ENCODE assay signal across 16 cellular contexts in the genomic region with DNA sequence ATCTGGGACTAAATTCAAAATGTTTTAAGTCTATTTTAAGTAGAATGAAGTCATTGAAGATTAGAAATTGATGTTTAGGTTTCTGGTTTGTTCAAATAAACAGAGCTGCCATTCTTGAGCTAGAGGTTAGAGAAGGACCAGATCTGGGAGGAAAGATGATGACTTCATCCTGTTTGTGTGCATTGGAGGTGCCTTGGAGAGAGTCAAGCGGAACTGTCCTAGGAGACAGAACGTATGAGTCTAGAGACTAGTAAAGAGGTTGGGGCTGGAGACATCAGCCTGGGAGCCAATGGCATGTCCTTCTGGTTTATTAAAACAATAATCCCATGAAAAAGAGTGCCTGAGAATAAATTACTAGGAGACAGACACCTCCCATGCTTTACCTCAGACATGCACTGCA.
DNase-seq lines count a peak whose midpoint lies in the region; ATAC-seq and TF ChIP-seq lines count a peak whose summit lies in the region.
"Had no signal": no experiment of that assay in that cellular context is flagged by ENCODE, and none has a peak within 500 bp of the region (broad histone marks: within the 10 kb centered on the region; RNA-seq: fewer than 3 reads in every experiment).

No MANE protein-coding gene starts in this region.

- TF ChIP-seq RAD21 in IMR-90 (IDR thresholded peaks at IDR 0.05; ENCODE audit: low read length): no peak

- H3K14ac ChIP-seq in IMR-90 (replicated peaks; ENCODE audit: low read depth, low read length) (no peak overlapping the region), trophoblast cell (ENCODE audit: low read length) (no peak overlapping the region)

- no peak overlapping the region for H4K12ac ChIP-seq in trophoblast cell (ENCODE audit: low read depth, low read length)

- DNase-seq in Caki2 (ENCODE audit: low read depth) (peak; percentile 5), IMR-90 (peak; percentile 39), kidney glomerular epithelial cell (lab: John Stamatoyannopoulos, UW) (peak; percentile 62), trophoblast cell (no peak), foreskin melanocyte (no peak), NCI-H774 (lab: John Stamatoyannopoulos, UW) (no peak)
- DNase-seq in stimulated activated naive B cell treated with anti-CD40 and anti-IgM and Interleukin-4, amounts not matched to agents 10 μg/mL and 1 μg/mL and 100 μg/mL, for 72 hours: no peak
- DNase-seq: C1 segment of cervical spinal cord; Caco-2; CD4-positive, CD25-positive, alpha-beta regulatory T cell; CD8-positive, alpha-beta T cell; DMS 273 treated with DMSO at 0.1 percent for 48 hours; DND-41; GM23248; H7; HCEC 1CT had no signal

- H2BK120ac ChIP-seq in IMR-90 (ENCODE audit: low read depth, low read length) (no peak overlapping the region), trophoblast cell (ENCODE audit: insufficient read depth, low read length, poor library complexity) (no peak overlapping the region)

- H3K9ac ChIP-seq in IMR-90 (ENCODE audit: low read depth, low read length) (no peak overlapping the region), trophoblast cell (ENCODE audit: low read length) (no peak overlapping the region)
- H3K9ac ChIP-seq: GM23248 had no signal

- no peak overlapping the region for H4K8ac ChIP-seq in IMR-90 (ENCODE audit: low read depth in 2 of 2, low read length in 2 of 2)
- peak overlapping the region; percentile 4 for H4K8ac ChIP-seq in trophoblast cell (ENCODE audit: low read depth, low read length)

- no peak overlapping the region for H3K23ac ChIP-seq in IMR-90 (ENCODE audit: low read depth, low read length)
- no peak overlapping the region for H3K23ac ChIP-seq in trophoblast cell (ENCODE audit: low read length)

- H3K56ac ChIP-seq in IMR-90 (ENCODE audit: extremely low read depth, insufficient read depth, low read length): no peak overlapping the region

- POLR2A ChIA-PET in IMR-90 (lab: Charles Lee; ENCODE audit: unreplicated experiment): no interaction called here

- no peak overlapping the region for H2BK12ac ChIP-seq in trophoblast cell (ENCODE audit: low read length)

- no TSS peak for BruUV-seq in IMR-90 (replicated peaks; lab: Mats Ljungman, UMichigan)

- peaks cover 0 to 1% of the 10 kb centered on the region in 2 donors for H3K9me3 Mint-ChIP-seq in stimulated activated naive B cell treated with anti-CD40 and anti-IgM and Interleukin-4, amounts not matched to agents 10 μg/mL and 1 μg/mL and 100 μg/mL, for 72 hours
- H3K9me3 Mint-ChIP-seq: CD8-positive, alpha-beta T cell had no signal

- H4K20me1 ChIP-seq in IMR-90 (ENCODE audit: insufficient read depth, low read length): no peaks in the 10 kb centered on the region

- in situ Hi-C loops in Caki2 (cut with HindIII; ENCODE audit: low pct_unique_long_range_greater_than_20kb, low sequenced_read_pairs) (no loop called here), IMR-90 (cut with MboI; ENCODE audit: low sequenced_read_pairs) (no loop called here)

- H3K36me3 ChIP-seq in IMR-90 (ENCODE audit: control insufficient read depth, insufficient read depth, low read length) (no peaks in the 10 kb centered on the region), trophoblast cell (ENCODE audit: control insufficient read depth in 1 of 2, insufficient read depth in 2 of 2, low read length in 2 of 2) (no peaks in the 10 kb centered on the region)

- TF ChIP-seq CTCF in IMR-90 (conservative IDR thresholded peaks at IDR 0.05; ENCODE audit: low read depth, low read length): no peak

- no peaks in the 10 kb centered on the region for H3K9me1 ChIP-seq in IMR-90 (ENCODE audit: insufficient read depth, low read length)

- no peak overlapping the region for H3K4ac ChIP-seq in IMR-90 (ENCODE audit: low read depth, low read length)
- H3K4ac ChIP-seq in trophoblast cell (ENCODE audit: low read depth, low read length): no peak overlapping the region

- CTCF ChIA-PET in IMR-90 (lab: Yijun Ruan, JAX): no interaction called here

- H2AFZ ChIP-seq in IMR-90 (replicated peaks; ENCODE audit: low read length, poor library complexity): no peak overlapping the region
- no peak overlapping the region for H2AFZ ChIP-seq in trophoblast cell (ENCODE audit: insufficient read depth, low read length, poor library complexity)
- H2AFZ ChIP-seq: GM23248 had no signal

- no peak for TF ChIP-seq POLR2A in IMR-90 (IDR thresholded peaks at IDR 0.05; ENCODE audit: low read depth, low read length)

- no peak overlapping the region for H3K27ac Mint-ChIP-seq in stimulated activated naive B cell treated with anti-CD40 and anti-IgM and Interleukin-4, amounts not matched to agents 10 μg/mL and 1 μg/mL and 100 μg/mL, for 72 hours
- H3K27ac Mint-ChIP-seq: CD4-positive, CD25-positive, alpha-beta regulatory T cell; CD8-positive, alpha-beta T cell had no signal

- no peak overlapping the region for H2BK15ac ChIP-seq in IMR-90 (ENCODE audit: low read depth, low read length)

- no peaks in the 10 kb centered on the region for H3K4me1 ChIP-seq in IMR-90 (ENCODE audit: control insufficient read depth, insufficient read depth, low read length)
- H3K4me1 ChIP-seq in trophoblast cell (ENCODE audit: control insufficient read depth in 1 of 2, insufficient read depth in 2 of 2, low read length in 2 of 2): peaks cover 0 to 4% of the 10 kb centered on the region in 2 experiments
- H3K4me1 ChIP-seq: Caco-2 had no signal

- H3K4me3 ChIP-seq in IMR-90 (ENCODE audit: insufficient read depth, low read depth, low read length) (no peak overlapping the region), trophoblast cell (ENCODE audit: low read depth, low read length) (no peak overlapping the region)
- H3K4me3 ChIP-seq: GM23248 had no signal

- H3K18ac ChIP-seq in IMR-90 (ENCODE audit: low read depth, low read length) (no peak overlapping the region), trophoblast cell (ENCODE audit: low read length) (no peak overlapping the region)

- dilution Hi-C loops in IMR-90 (cut with HindIII; ENCODE audit: low sequenced_read_pairs, unreplicated experiment): no loop called here

- no peak overlapping the region for H3K27ac ChIP-seq in IMR-90 (ENCODE audit: insufficient read depth, low read length)
- no peak overlapping the region for H3K27ac ChIP-seq in trophoblast cell (ENCODE audit: low read depth, low read length)
- H3K27ac ChIP-seq: GM23248 had no signal

- H3K4me3 Mint-ChIP-seq in stimulated activated naive B cell treated with anti-CD40 and anti-IgM and Interleukin-4, amounts not matched to agents 10 μg/mL and 1 μg/mL and 100 μg/mL, for 72 hours: no peak overlapping the region
- H3K4me3 Mint-ChIP-seq: CD4-positive, CD25-positive, alpha-beta regulatory T cell; CD8-positive, alpha-beta T cell had no signal

- no peak overlapping the region for H4K5ac ChIP-seq in IMR-90 (ENCODE audit: low read depth, low read length)

- H3K4me2 ChIP-seq in IMR-90 (ENCODE audit: low read depth, low read length) (no peak overlapping the region), trophoblast cell (ENCODE audit: low read length) (no peak overlapping the region)

- H3K27me3 Mint-ChIP-seq in stimulated activated naive B cell treated with anti-CD40 and anti-IgM and Interleukin-4, amounts not matched to agents 10 μg/mL and 1 μg/mL and 100 μg/mL, for 72 hours: no peaks in the 10 kb centered on the region
- H3K27me3 Mint-ChIP-seq: CD4-positive, CD25-positive, alpha-beta regulatory T cell had no signal

- ATAC-seq in IMR-90 (ENCODE audit: low read depth): no peak; the same call in 1 of the 2 replicates
- no peak for ATAC-seq in stimulated activated naive B cell treated with anti-CD40 and anti-IgM and Interleukin-4, amounts not matched to agents 10 μg/mL and 1 μg/mL and 100 μg/mL, for 72 hours (replicated peaks)
- ATAC-seq: CD8-positive, alpha-beta T cell had no signal

- no peak overlapping the region for H2BK20ac ChIP-seq in IMR-90 (ENCODE audit: low read depth, low read length)

- H3K9me3 ChIP-seq in IMR-90 (ENCODE audit: control insufficient read depth, insufficient read depth, low read length) (no peaks in the 10 kb centered on the region), trophoblast cell (ENCODE audit: insufficient read depth, low read depth, low read length) (no peaks in the 10 kb centered on the region)
- H3K9me3 ChIP-seq: Caco-2 had no signal

- H3K36me3 Mint-ChIP-seq in stimulated activated naive B cell treated with anti-CD40 and anti-IgM and Interleukin-4, amounts not matched to agents 10 μg/mL and 1 μg/mL and 100 μg/mL, for 72 hours: no peaks in the 10 kb centered on the region
- H3K36me3 Mint-ChIP-seq: CD4-positive, CD25-positive, alpha-beta regulatory T cell; CD8-positive, alpha-beta T cell had no signal

- H3K4me1 Mint-ChIP-seq in stimulated activated naive B cell treated with anti-CD40 and anti-IgM and Interleukin-4, amounts not matched to agents 10 μg/mL and 1 μg/mL and 100 μg/mL, for 72 hours: no peaks in the 10 kb centered on the region
- H3K4me1 Mint-ChIP-seq: CD4-positive, CD25-positive, alpha-beta regulatory T cell had no signal

- no peak overlapping the region for H2AK9ac ChIP-seq in IMR-90 (replicated peaks; ENCODE audit: low read depth, low read length, poor library complexity)

- H4K91ac ChIP-seq in IMR-90 (ENCODE audit: insufficient read depth, low read depth, low read length) (no peak overlapping the region), trophoblast cell (ENCODE audit: low read depth, low read length) (no peak overlapping the region)

- H3K79me1 ChIP-seq in IMR-90 (ENCODE audit: low read depth in 1 of 2, low read length in 2 of 2) (no peaks in the 10 kb centered on the region), trophoblast cell (ENCODE audit: low read length) (peaks cover 8% of the 10 kb centered on the region)

- H2AK5ac ChIP-seq in IMR-90 (ENCODE audit: low read depth, low read length) (no peak overlapping the region), trophoblast cell (ENCODE audit: low read length) (no peak overlapping the region)

- intact Hi-C loops in IMR-90 (cut with micrococcal nuclease): no loop called here

- no peaks in the 10 kb centered on the region for H3K79me2 ChIP-seq in trophoblast cell (ENCODE audit: control insufficient read depth, insufficient read depth, low read length, poor library complexity)

- no peak overlapping the region for H2BK5ac ChIP-seq in IMR-90 (ENCODE audit: low read depth, low read length, poor library complexity, severe bottlenecking)
- H2BK5ac ChIP-seq in trophoblast cell (ENCODE audit: low read depth, low read length, poor library complexity): no peak overlapping the region

- no CpG with 5 or more reads among the region's 2 CpGs for WGBS in IMR-90 (ENCODE audit: extremely low coverage in 2 of 2, insufficient read length in 1 of 2), 2 experiments
- no CpG with 5 or more reads among the region's 2 CpGs for WGBS in trophoblast cell (ENCODE audit: extremely low coverage, insufficient coverage, insufficient read length)

- H3K27me3 ChIP-seq in IMR-90 (ENCODE audit: control insufficient read depth, insufficient read depth, low read length): no peaks in the 10 kb centered on the region
- H3K27me3 ChIP-seq in trophoblast cell (ENCODE audit: insufficient read depth, low read length): no peaks in the 10 kb centered on the region

TF ChIP-seq in IMR-90, 13 proteins besides CTCF, POLR2A, EP300 and RAD21:
- no peak for TF ChIP-seq RFX5 (IDR thresholded peaks at IDR 0.05; ENCODE audit: low read depth, low read length)
- no peak for TF ChIP-seq FOS (IDR thresholded peaks at IDR 0.05; ENCODE audit: low read depth, low read length)

Comparison
In these comparisons a context has a peak if more than half of its experiments do, and no peak if none do; other contexts are left out.
1. DNase-seq: peak in Caki2 (single experiment), IMR-90 (single experiment) and kidney glomerular epithelial cell (single experiment); none in trophoblast cell (0 of 2), foreskin melanocyte (single experiment), stimulated activated naive B cell treated with anti-CD40 and anti-IgM and Interleukin-4, amounts not matched to agents 10 μg/mL and 1 μg/mL and 100 μg/mL, for 72 hours (single experiment) and NCI-H774 (single experiment).